In the genomic region with DNA sequence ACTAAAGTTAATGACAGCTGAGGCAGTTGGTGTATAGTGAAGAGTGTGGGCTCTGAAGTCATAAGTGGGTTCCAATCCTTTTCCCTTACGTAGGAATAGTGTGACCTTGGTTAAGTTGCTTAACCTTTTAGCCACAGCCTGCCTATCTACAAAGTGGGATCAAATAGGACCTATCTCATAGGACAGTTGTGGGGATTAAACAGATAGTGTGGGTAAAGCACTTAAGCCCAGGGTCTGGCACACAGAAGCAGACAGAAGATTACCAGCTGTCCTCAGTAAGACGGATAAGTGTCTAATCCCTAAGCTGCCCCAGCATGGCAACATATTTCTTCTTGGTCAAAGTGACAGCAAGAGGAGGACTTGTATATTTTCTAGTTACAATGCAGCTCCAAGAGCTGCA, we compare ENCODE assay signal across 21 cellular contexts. TPM values are rescaled to one million over a fixed set of nuclear protein-coding genes. Genes with fewer than 3 reads are reported as not detected.
DNase-seq lines count a peak whose midpoint lies in the region; ATAC-seq and TF ChIP-seq lines count a peak whose summit lies in the region.
"Had no signal": no experiment of that assay in that cellular context is flagged by ENCODE, and none has a peak within 500 bp of the region (broad histone marks: within the 10 kb centered on the region; RNA-seq: fewer than 3 reads in every experiment).

No MANE protein-coding gene starts in this region.

- no peaks in the 10 kb centered on the region for H3K4me1 Mint-ChIP-seq in neural crest cell

- peak overlapping the region; percentile 24 for H3K27ac Mint-ChIP-seq in neural crest cell (ENCODE audit: unreplicated experiment)

- H3K27me3 Mint-ChIP-seq in neural crest cell (ENCODE audit: low read depth): no peaks in the 10 kb centered on the region

- H3K4me3 Mint-ChIP-seq in neural crest cell: no peak overlapping the region

- H3K4me3 ChIP-seq in ascending aorta: no peak overlapping the region
- H3K4me3 ChIP-seq: MG63, prostate gland had no signal

- peak overlapping the region; percentile 65 to 74 for H3K27ac ChIP-seq in ascending aorta

- intact Hi-C loops in ascending aorta (cut with DNase I): loop anchor here (5.0 kb wide), 1 partner anchor 73 kb away; no protein-coding TSS in a partner anchor

- H3K36me3 ChIP-seq in ascending aorta: peaks cover 10 to 18% of the 10 kb centered on the region in 2 donors
- H3K36me3 ChIP-seq: prostate gland had no signal

- H3K36me3 Mint-ChIP-seq in neural crest cell (ENCODE audit: low read depth): peaks cover 14% of the 10 kb centered on the region

- ATAC-seq in HG02981 (IDR thresholded peaks at IDR 0.05; ENCODE audit: unreplicated experiment) (no peak), GM21723 (IDR thresholded peaks at IDR 0.05; ENCODE audit: unreplicated experiment) (no peak)
- ATAC-seq: Panc1 had no signal

- no peaks in the 10 kb centered on the region for H3K27me3 ChIP-seq in ascending aorta
- H3K27me3 ChIP-seq: MG63 had no signal

- H3K4me1 ChIP-seq in ascending aorta: peaks cover 0 to 22% of the 10 kb centered on the region in 2 donors
- H3K4me1 ChIP-seq: prostate gland had no signal

- DNase-seq in activated CD8-positive, alpha-beta memory T cell treated with anti-CD3 and anti-CD28 coated beads for 24 hours: peak; percentile 48
- DNase-seq in activated CD8-positive, alpha-beta memory T cell treated with anti-CD3 and anti-CD28 coated beads, Interleukin-2, amount 50 U/mL, for 4 hours: no peak
- DNase-seq in NCI-H82 (lab: John Stamatoyannopoulos, UW): peak; percentile 99
- no peak for DNase-seq in ascending aorta (ENCODE audit: low spot score in 2 of 2)
- DNase-seq in neural crest cell (ENCODE audit: low read depth, low spot score): no peak
- DNase-seq in stimulated activated naive CD4-positive, alpha-beta T cell (lab: John Stamatoyannopoulos, UW): no peak
- DNase-seq: activated CD4-positive, alpha-beta T cell treated with anti-CD3 and anti-CD28 coated beads for 1 hour; Calu3; foreskin fibroblast; GF-D8; H7; mammary epithelial cell; MG63; NCI-H146; NCI-H774; stimulated activated CD4-positive, alpha-beta T cell treated with anti-CD3 and anti-CD28 coated beads, Interleukin-4, amount 100 ng/mL, for 24 hours; substantia nigra had no signal

- peaks cover 4% of the 10 kb centered on the region for H3K9me3 Mint-ChIP-seq in neural crest cell

- no peaks in the 10 kb centered on the region for H3K9me3 ChIP-seq in ascending aorta
- H3K9me3 ChIP-seq: prostate gland had no signal

- no peak for TF ChIP-seq CTCF in ascending aorta (IDR thresholded peaks at IDR 0.05)
- no peak for TF ChIP-seq CTCF in neural crest cell (conservative IDR thresholded peaks at IDR 0.05)

RNA-seq across cellular contexts. Expression of a gene that starts 28.2 kb away (rescaled TPM):
- 50.7 TPM for total RNA-seq in ascending aorta
- 56.8 and 62.3 TPM in 2 replicates for total RNA-seq in neural crest cell

Comparison
In these comparisons a context has a peak if more than half of its experiments do, and no peak if none do; other contexts are left out.
1. DNase-seq: peak in activated CD8-positive, alpha-beta memory T cell treated with anti-CD3 and anti-CD28 coated beads for 24 hours (single experiment) and NCI-H82 (single experiment); none in activated CD8-positive, alpha-beta memory T cell treated with anti-CD3 and anti-CD28 coated beads, Interleukin-2, amount 50 U/mL, for 4 hours (single experiment), ascending aorta (0 of 2), neural crest cell (single experiment) and stimulated activated naive CD4-positive, alpha-beta T cell (0 of 6).